1 cellular context compared by ENCODE assay signal in genomic region chr2:235005603-235006259, GRCh38.
TF ChIP-seq lines count a peak whose summit lies in the region.

No MANE protein-coding gene starts in this region.

TF ChIP-seq in H1, 55 proteins besides CTCF, POLR2A, EP300 and RAD21 (continued from another document):
- TF ChIP-seq, protein P1, sequence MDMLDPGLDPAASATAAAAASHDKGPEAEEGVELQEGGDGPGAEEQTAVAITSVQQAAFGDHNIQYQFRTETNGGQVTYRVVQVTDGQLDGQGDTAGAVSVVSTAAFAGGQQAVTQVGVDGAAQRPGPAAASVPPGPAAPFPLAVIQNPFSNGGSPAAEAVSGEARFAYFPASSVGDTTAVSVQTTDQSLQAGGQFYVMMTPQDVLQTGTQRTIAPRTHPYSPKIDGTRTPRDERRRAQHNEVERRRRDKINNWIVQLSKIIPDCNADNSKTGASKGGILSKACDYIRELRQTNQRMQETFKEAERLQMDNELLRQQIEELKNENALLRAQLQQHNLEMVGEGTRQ (IDR thresholded peaks at IDR 0.05; ENCODE audit: low read length): no peak
- TF ChIP-seq BRCA1 (IDR thresholded peaks at IDR 0.05; ENCODE audit: low read depth, low read length) (no peak), MAFK (IDR thresholded peaks at IDR 0.05; ENCODE audit: low read depth, low read length) (no peak), HDAC2 (IDR thresholded peaks at IDR 0.05; ENCODE audit: borderline replicate concordance in 1 of 2, low read depth in 2 of 2, low read length in 2 of 2) (no peak), CHD1 (IDR thresholded peaks at IDR 0.05; ENCODE audit: low read depth, low read length) (no peak), GTF2F1 (IDR thresholded peaks at IDR 0.05; ENCODE audit: borderline replicate concordance, low read depth, low read length) (no peak), JUND (IDR thresholded peaks at IDR 0.05; ENCODE audit: low read length) (no peak), TCF12 (IDR thresholded peaks at IDR 0.05; ENCODE audit: low read depth, low read length) (no peak), SRF (IDR thresholded peaks at IDR 0.05; ENCODE audit: low read depth, low read length) (no peak), YY1 (IDR thresholded peaks at IDR 0.05; ENCODE audit: low read depth, low read length) (0 out of 2 replicates have a peak, but pooled peaks have one; percentile 7), KDM1A (IDR thresholded peaks at IDR 0.05; ENCODE audit: borderline replicate concordance, low read length) (no peak)
- TF ChIP-seq, protein P2, sequence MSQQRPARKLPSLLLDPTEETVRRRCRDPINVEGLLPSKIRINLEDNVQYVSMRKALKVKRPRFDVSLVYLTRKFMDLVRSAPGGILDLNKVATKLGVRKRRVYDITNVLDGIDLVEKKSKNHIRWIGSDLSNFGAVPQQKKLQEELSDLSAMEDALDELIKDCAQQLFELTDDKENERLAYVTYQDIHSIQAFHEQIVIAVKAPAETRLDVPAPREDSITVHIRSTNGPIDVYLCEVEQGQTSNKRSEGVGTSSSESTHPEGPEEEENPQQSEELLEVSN (IDR thresholded peaks at IDR 0.05): peak; percentile 78; the same call in 1 of the 2 replicates
